Comparison of ENCODE assay signal across 29 cellular contexts in the genomic region with DNA sequence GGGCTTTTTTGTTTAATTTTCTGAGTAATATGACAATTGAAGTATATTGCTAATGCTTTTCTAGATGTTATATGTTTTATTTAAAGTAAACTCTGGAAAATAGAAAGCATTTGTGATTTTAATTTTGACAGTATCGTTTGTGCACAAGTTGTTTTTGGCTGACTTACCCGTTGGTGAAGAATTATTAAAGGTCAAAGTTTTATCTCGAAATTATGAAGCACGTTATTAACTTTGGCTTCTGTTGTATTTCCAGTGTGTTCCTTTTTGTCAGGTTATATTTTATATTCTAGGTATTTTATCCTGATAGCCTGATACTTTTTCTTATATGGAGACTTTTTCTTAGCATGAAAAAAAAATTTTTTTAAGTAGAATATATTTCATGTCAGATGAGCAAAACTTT.
"Had no signal": no experiment of that assay in that cellular context is flagged by ENCODE, and none has a peak within 500 bp of the region (broad histone marks: within the 10 kb centered on the region; RNA-seq: fewer than 3 reads in every experiment).

No MANE protein-coding gene starts in this region.

- FAIRE-seq: colon, endometrium, frontal cortex had no signal

- DNase-seq: colonic mucosa; cortex of kidney; dermis blood vessel endothelial cell; dorsolateral prefrontal cortex; effector CD4-positive, alpha-beta T cell; effector CD8-positive, alpha-beta T cell; effector memory CD4-positive, alpha-beta T cell; effector memory CD8-positive, alpha-beta T cell; endodermal cell; erythroblast; esophagus squamous epithelium; foreskin fibroblast; foreskin keratinocyte; foreskin melanocyte; gastrocnemius medialis; glutamatergic neuron; head of caudate nucleus; heart left ventricle; heart right ventricle had no signal

- H3K4me1 Mint-ChIP-seq: endodermal cell had no signal

- ATAC-seq: effector memory CD8-positive, alpha-beta T cell; esophagus mucosa; foreskin keratinocyte; gastrocnemius medialis; gastroesophageal sphincter; heart left ventricle had no signal

- H3K4me1 ChIP-seq: colonic mucosa, esophagus squamous epithelium, gastrocnemius medialis, gastroesophageal sphincter had no signal

- H3K27ac Mint-ChIP-seq: dendritic cell treated with granulocyte-macrophage colony-stimulating factor and Interleukin-4, amounts not matched to agents 40 ng/mL and 50 ng/mL, for 4 days; effector memory CD8-positive, alpha-beta T cell; endodermal cell had no signal

- H3K4me3 ChIP-seq: colonic mucosa, coronary artery, dorsolateral prefrontal cortex, esophagus muscularis mucosa, esophagus squamous epithelium, gastrocnemius medialis, gastroesophageal sphincter, heart left ventricle, heart right ventricle, hepatocyte had no signal

- H3K27me3 ChIP-seq: colonic mucosa, dorsolateral prefrontal cortex, esophagus muscularis mucosa, esophagus squamous epithelium, foreskin keratinocyte, gastrocnemius medialis, gastroesophageal sphincter, heart left ventricle, heart right ventricle, hepatocyte had no signal

- H3K27me3 Mint-ChIP-seq: dendritic cell treated with granulocyte-macrophage colony-stimulating factor and Interleukin-4, amounts not matched to agents 40 ng/mL and 50 ng/mL, for 4 days; effector memory CD8-positive, alpha-beta T cell had no signal

- H3K4me3 Mint-ChIP-seq: dendritic cell treated with granulocyte-macrophage colony-stimulating factor and Interleukin-4, amounts not matched to agents 40 ng/mL and 50 ng/mL, for 4 days; effector memory CD8-positive, alpha-beta T cell; endodermal cell had no signal

- H3K36me3 ChIP-seq: colonic mucosa, esophagus muscularis mucosa, esophagus squamous epithelium, gastroesophageal sphincter, heart left ventricle, heart right ventricle had no signal

- H3K9me3 ChIP-seq: colonic mucosa, gastrocnemius medialis had no signal

- H2AFZ ChIP-seq: hepatocyte had no signal

- H3K4me2 ChIP-seq: hepatocyte had no signal

- H3K27ac ChIP-seq: colonic mucosa, coronary artery, dorsolateral prefrontal cortex, epithelial cell of prostate, esophagus muscularis mucosa, esophagus squamous epithelium, foreskin keratinocyte, gastrocnemius medialis, gastroesophageal sphincter, heart left ventricle, heart right ventricle, hepatocyte had no signal
